ENCODE assay signal across 38 cellular contexts in genomic region chrX:87327267-87327666, GRCh38.
"Had no signal": no experiment of that assay in that cellular context is flagged by ENCODE, and none has a peak within 500 bp of the region (broad histone marks: within the 10 kb centered on the region; RNA-seq: fewer than 3 reads in every experiment).

No MANE protein-coding gene starts in this region.

- H3K27me3 Mint-ChIP-seq: activated naive CD4-positive, alpha-beta T cell treated with anti-CD3 and anti-CD28 coated beads, Interleukin-2, amount 10 ng/mL, durations not matched to agents 7 days and 5 days; activated naive CD4-positive, alpha-beta T cell treated with anti-CD3 and anti-CD28 coated beads, Interleukin-2, amount 50 U/mL, for 24 hours; activated naive CD8-positive, alpha-beta T cell; activated naive CD8-positive, alpha-beta T cell treated with anti-CD3 and anti-CD28 coated beads for 36 hours; activated naive CD8-positive, alpha-beta T cell treated with anti-CD3 and anti-CD28 coated beads, Interleukin-2, amount 10 ng/mL, durations not matched to agents 7 days and 5 days; activated naive CD8-positive, alpha-beta T cell treated with anti-CD3 and anti-CD28 coated beads, Interleukin-2, amount 50 U/mL, for 24 hours; activated T-helper 17 cell treated with anti-CD3 and anti-CD28 coated beads, Interleukin-2, amount 50 U/mL, for 72 hours; brain; central memory CD8-positive, alpha-beta T cell had no signal

- H3K4me1 ChIP-seq: adrenal gland, ascending aorta, body of pancreas, breast epithelium had no signal

- H3K36me3 Mint-ChIP-seq: activated naive CD4-positive, alpha-beta T cell treated with anti-CD3 and anti-CD28 coated beads, Interleukin-2, amount 10 ng/mL, durations not matched to agents 7 days and 5 days; activated naive CD4-positive, alpha-beta T cell treated with anti-CD3 and anti-CD28 coated beads, Interleukin-2, amount 50 U/mL, for 24 hours; activated naive CD4-positive, alpha-beta T cell treated with anti-CD3 and anti-CD28 coated beads, Interleukin-2, amount 50 U/mL, for 72 hours; activated naive CD8-positive, alpha-beta T cell; activated naive CD8-positive, alpha-beta T cell treated with anti-CD3 and anti-CD28 coated beads for 36 hours; activated naive CD8-positive, alpha-beta T cell treated with anti-CD3 and anti-CD28 coated beads, Interleukin-2, amount 10 ng/mL, durations not matched to agents 7 days and 5 days; brain had no signal

- ATAC-seq: activated naive CD4-positive, alpha-beta T cell treated with anti-CD3 and anti-CD28 coated beads, Interleukin-2, amount 50 U/mL, for 72 hours; activated naive CD8-positive, alpha-beta T cell treated with anti-CD3 and anti-CD28 coated beads, Interleukin-2, amount 50 U/mL, for 24 hours; activated T-cell treated with anti-CD3 and anti-CD28 coated beads, Interleukin-2, amount 50 U/mL, for 4 hours; activated T-cell treated with anti-CD3 and anti-CD28 coated beads, Interleukin-2, amount 50 U/mL, for 72 hours; activated T-helper 17 cell treated with anti-CD3 and anti-CD28 coated beads, Interleukin-2, amount 50 U/mL, for 72 hours; body of pancreas had no signal

- H3K36me3 ChIP-seq: adrenal gland, ascending aorta, brain microvascular endothelial cell, breast epithelium, cardiac muscle cell had no signal

- H3K4me3 Mint-ChIP-seq: activated naive CD4-positive, alpha-beta T cell treated with anti-CD3 and anti-CD28 coated beads for 36 hours; activated naive CD4-positive, alpha-beta T cell treated with anti-CD3 and anti-CD28 coated beads, Interleukin-2, amount 10 ng/mL, durations not matched to agents 7 days and 5 days; activated naive CD4-positive, alpha-beta T cell treated with anti-CD3 and anti-CD28 coated beads, Interleukin-2, amount 50 U/mL, for 24 hours; activated naive CD8-positive, alpha-beta T cell; activated naive CD8-positive, alpha-beta T cell treated with anti-CD3 and anti-CD28 coated beads for 36 hours; activated naive CD8-positive, alpha-beta T cell treated with anti-CD3 and anti-CD28 coated beads, Interleukin-2, amount 10 ng/mL, durations not matched to agents 7 days and 5 days; activated naive CD8-positive, alpha-beta T cell treated with anti-CD3 and anti-CD28 coated beads, Interleukin-2, amount 50 U/mL, for 24 hours; activated T-cell treated with anti-CD3 and anti-CD28 coated beads, Interleukin-2, amount 50 U/mL, for 24 hours; activated T-cell treated with anti-CD3 and anti-CD28 coated beads, Interleukin-2, amount 50 U/mL, for 4 hours; activated T-cell treated with anti-CD3 and anti-CD28 coated beads, Interleukin-2, amount 50 U/mL, for 72 hours; activated T-helper 1 cell treated with anti-CD3 and anti-CD28 coated beads, Interleukin-12 subunit alpha, Interleukin-12 subunit beta, Interleukin-2, Interleukin-4 antibody, amounts not matched to agents 30 ng/mL and 10 ng/mL and 1 ng/mL, durations not matched to agents 14 hours and 24 hours and 36 hours; activated T-helper 17 cell treated with anti-CD3 and anti-CD28 coated beads, Interleukin-2, amount 50 U/mL, for 72 hours; brain; central memory CD8-positive, alpha-beta T cell had no signal

- H3K4me3 ChIP-seq: adrenal gland, ascending aorta, body of pancreas, breast epithelium, cardiac muscle cell had no signal

- H3K4me1 Mint-ChIP-seq: activated naive CD4-positive, alpha-beta T cell treated with anti-CD3 and anti-CD28 coated beads, Interleukin-2, amount 10 ng/mL, durations not matched to agents 7 days and 5 days; activated naive CD4-positive, alpha-beta T cell treated with anti-CD3 and anti-CD28 coated beads, Interleukin-2, amount 50 U/mL, for 24 hours; activated naive CD8-positive, alpha-beta T cell treated with anti-CD3 and anti-CD28 coated beads for 36 hours; activated naive CD8-positive, alpha-beta T cell treated with anti-CD3 and anti-CD28 coated beads, Interleukin-2, amount 10 ng/mL, durations not matched to agents 7 days and 5 days; activated naive CD8-positive, alpha-beta T cell treated with anti-CD3 and anti-CD28 coated beads, Interleukin-2, amount 50 U/mL, for 24 hours; activated T-helper 17 cell treated with anti-CD3 and anti-CD28 coated beads, Interleukin-2, amount 50 U/mL, for 72 hours; brain; central memory CD8-positive, alpha-beta T cell had no signal

- H3K27ac ChIP-seq: adrenal gland, ascending aorta, body of pancreas, brain microvascular endothelial cell, breast epithelium, cardiac muscle cell had no signal

- H3K9me3 ChIP-seq: adrenal gland, ascending aorta, body of pancreas had no signal

- H3K27me3 ChIP-seq: ascending aorta, body of pancreas, brain microvascular endothelial cell, cardiac muscle cell had no signal

- H3K9me3 Mint-ChIP-seq: activated naive CD4-positive, alpha-beta T cell treated with anti-CD3 and anti-CD28 coated beads for 36 hours; activated naive CD4-positive, alpha-beta T cell treated with anti-CD3 and anti-CD28 coated beads, Interleukin-2, amount 10 ng/mL, durations not matched to agents 7 days and 5 days; activated naive CD4-positive, alpha-beta T cell treated with anti-CD3 and anti-CD28 coated beads, Interleukin-2, amount 50 U/mL, for 24 hours; activated naive CD8-positive, alpha-beta T cell treated with anti-CD3 and anti-CD28 coated beads for 36 hours; activated naive CD8-positive, alpha-beta T cell treated with anti-CD3 and anti-CD28 coated beads, Interleukin-2, amount 50 U/mL, for 24 hours; activated T-cell treated with anti-CD3 and anti-CD28 coated beads, Interleukin-2, amount 50 U/mL, for 24 hours; activated T-cell treated with anti-CD3 and anti-CD28 coated beads, Interleukin-2, amount 50 U/mL, for 4 hours; activated T-cell treated with anti-CD3 and anti-CD28 coated beads, Interleukin-2, amount 50 U/mL, for 72 hours; activated T-helper 1 cell treated with anti-CD3 and anti-CD28 coated beads, Interleukin-12 subunit alpha, Interleukin-12 subunit beta, Interleukin-2, Interleukin-4 antibody, amounts not matched to agents 30 ng/mL and 10 ng/mL and 1 ng/mL, durations not matched to agents 14 hours and 24 hours and 36 hours; activated T-helper 17 cell treated with anti-CD3 and anti-CD28 coated beads, Interleukin-2, amount 50 U/mL, for 72 hours; activated T-helper 2 cell treated with anti-CD3 and anti-CD28 coated beads, Interferon-gamma antibody, Interleukin-2, Interleukin-4, amounts not matched to agents 10 μg/mL and 5 μg/mL and 100 μg/mL, durations not matched to agents 14 hours and 24 hours and 36 hours; central memory CD8-positive, alpha-beta T cell had no signal

- DNase-seq: activated effector memory CD4-positive, alpha-beta T cell treated with anti-CD3 and anti-CD28 coated beads, Interleukin-2, amount 50 U/mL, for 16 hours; activated effector memory CD4-positive, alpha-beta T cell treated with Interleukin-2 at 50 U/mL for 16 hours; activated gamma-delta T cell; activated gamma-delta T cell treated with Interleukin-2 at 50 U/mL for 16 hours; activated naive CD4-positive, alpha-beta T cell; activated naive CD4-positive, alpha-beta T cell treated with anti-CD3 and anti-CD28 coated beads for 36 hours; activated naive CD4-positive, alpha-beta T cell treated with anti-CD3 and anti-CD28 coated beads, Interleukin-2, amount 10 ng/mL, durations not matched to agents 7 days and 5 days; activated naive CD4-positive, alpha-beta T cell treated with anti-CD3 and anti-CD28 coated beads, Interleukin-2, amount 50 U/mL, for 16 hours; activated naive CD4-positive, alpha-beta T cell treated with Interleukin-2 at 50 U/mL for 16 hours; activated naive CD8-positive, alpha-beta T cell treated with anti-CD3 and anti-CD28 coated beads for 36 hours; activated naive CD8-positive, alpha-beta T cell treated with anti-CD3 and anti-CD28 coated beads, Interleukin-2, amount 10 ng/mL, durations not matched to agents 7 days and 5 days; activated naive CD8-positive, alpha-beta T cell treated with anti-CD3 and anti-CD28 coated beads, Interleukin-2, amount 50 U/mL, for 24 hours; activated T-cell treated with anti-CD3 and anti-CD28 coated beads, Interleukin-2, amount 50 U/mL, for 1 hour; activated T-cell treated with anti-CD3 and anti-CD28 coated beads, Interleukin-2, amount 50 U/mL, for 24 hours; activated T-cell treated with anti-CD3 and anti-CD28 coated beads, Interleukin-2, amount 50 U/mL, for 4 hours; activated T-cell treated with anti-CD3 and anti-CD28 coated beads, Interleukin-2, amount 50 U/mL, for 48 hours; activated T-cell treated with anti-CD3 and anti-CD28 coated beads, Interleukin-2, amount 50 U/mL, for 72 hours; adrenal gland; amniotic stem cell; amygdala; anterior cingulate cortex; aorta; body of pancreas; brain microvascular endothelial cell; caudate nucleus; central memory CD4-positive, alpha-beta T cell; cerebellar nuclear complex had no signal

- H3K27ac Mint-ChIP-seq: activated naive CD4-positive, alpha-beta T cell treated with anti-CD3 and anti-CD28 coated beads for 36 hours; activated naive CD4-positive, alpha-beta T cell treated with anti-CD3 and anti-CD28 coated beads, Interleukin-2, amount 10 ng/mL, durations not matched to agents 7 days and 5 days; activated naive CD4-positive, alpha-beta T cell treated with anti-CD3 and anti-CD28 coated beads, Interleukin-2, amount 50 U/mL, for 24 hours; activated naive CD4-positive, alpha-beta T cell treated with anti-CD3 and anti-CD28 coated beads, Interleukin-2, amount 50 U/mL, for 72 hours; activated naive CD8-positive, alpha-beta T cell; activated naive CD8-positive, alpha-beta T cell treated with anti-CD3 and anti-CD28 coated beads for 36 hours; activated naive CD8-positive, alpha-beta T cell treated with anti-CD3 and anti-CD28 coated beads, Interleukin-2, amount 10 ng/mL, durations not matched to agents 7 days and 5 days; activated naive CD8-positive, alpha-beta T cell treated with anti-CD3 and anti-CD28 coated beads, Interleukin-2, amount 50 U/mL, for 24 hours; activated T-cell treated with anti-CD3 and anti-CD28 coated beads, Interleukin-2, amount 50 U/mL, for 24 hours; activated T-cell treated with anti-CD3 and anti-CD28 coated beads, Interleukin-2, amount 50 U/mL, for 72 hours; activated T-helper 1 cell treated with anti-CD3 and anti-CD28 coated beads, Interleukin-12 subunit alpha, Interleukin-12 subunit beta, Interleukin-2, Interleukin-4 antibody, amounts not matched to agents 30 ng/mL and 10 ng/mL and 1 ng/mL, durations not matched to agents 14 hours and 24 hours and 36 hours; activated T-helper 17 cell treated with anti-CD3 and anti-CD28 coated beads, Interleukin-2, amount 50 U/mL, for 72 hours; activated T-helper 2 cell treated with anti-CD3 and anti-CD28 coated beads, Interferon-gamma antibody, Interleukin-2, Interleukin-4, amounts not matched to agents 10 μg/mL and 5 μg/mL and 100 μg/mL, durations not matched to agents 14 hours and 24 hours and 36 hours; brain had no signal
